In the genomic region with DNA sequence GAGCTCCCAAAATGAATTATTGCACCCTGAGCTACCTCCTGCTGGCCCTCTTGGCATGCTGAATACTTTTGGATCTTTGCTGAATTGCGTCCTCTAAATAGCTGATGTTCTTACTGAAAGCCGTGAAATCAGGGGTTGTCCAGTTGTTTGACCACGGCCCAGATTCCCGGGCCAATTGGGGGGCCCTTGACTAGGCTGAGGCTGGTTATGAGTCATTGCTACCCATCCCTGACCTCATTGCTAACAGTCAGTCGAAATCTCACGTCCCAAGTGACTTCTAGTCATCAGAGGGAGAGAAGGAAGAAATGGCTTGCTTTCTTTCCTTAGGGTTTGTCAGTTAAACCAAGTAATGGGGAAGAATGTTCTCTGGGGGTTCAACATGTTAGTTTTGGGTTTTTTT, we compare ENCODE assay signal across 1 cellular context.
TF ChIP-seq lines count a peak whose summit lies in the region.

No MANE protein-coding gene starts in this region.

TF ChIP-seq in H1, 55 proteins besides CTCF, POLR2A, EP300 and RAD21:
- TF ChIP-seq RXRA (IDR thresholded peaks at IDR 0.05; ENCODE audit: insufficient read depth, low read depth, low read length) (no peak), CEBPB (IDR thresholded peaks at IDR 0.05; ENCODE audit: low read depth, low read length) (no peak), KDM4A (IDR thresholded peaks at IDR 0.05; ENCODE audit: low read depth, low read length, severe bottlenecking) (no peak), CTBP2 (IDR thresholded peaks at IDR 0.05; ENCODE audit: borderline replicate concordance, insufficient read depth, insufficient read length, low read length) (no peak), SUZ12 (IDR thresholded peaks at IDR 0.05; ENCODE audit: low read length) (no peak), CREB1 (IDR thresholded peaks at IDR 0.05) (no peak), TCF12 (IDR thresholded peaks at IDR 0.05; ENCODE audit: low read depth, low read length) (no peak), HDAC2 (IDR thresholded peaks at IDR 0.05; ENCODE audit: borderline replicate concordance in 1 of 2, low read depth in 2 of 2, low read length in 2 of 2) (no peak), SP1 (IDR thresholded peaks at IDR 0.05; ENCODE audit: low read depth, low read length) (no peak), SP2 (IDR thresholded peaks at IDR 0.05; ENCODE audit: low read length) (no peak), GABPA (IDR thresholded peaks at IDR 0.05; ENCODE audit: borderline replicate concordance, insufficient read depth, low read length) (no peak), CHD2 (IDR thresholded peaks at IDR 0.05; ENCODE audit: low read length) (no peak), NRF1 (IDR thresholded peaks at IDR 0.05; ENCODE audit: low read depth, low read length) (no peak), ASH2L (IDR thresholded peaks at IDR 0.05; ENCODE audit: low read length) (no peak), ATF2 (IDR thresholded peaks at IDR 0.05; ENCODE audit: low read length) (no peak), YY1 (IDR thresholded peaks at IDR 0.05; ENCODE audit: low read depth, low read length) (no peak)
- TF ChIP-seq, protein P1, sequence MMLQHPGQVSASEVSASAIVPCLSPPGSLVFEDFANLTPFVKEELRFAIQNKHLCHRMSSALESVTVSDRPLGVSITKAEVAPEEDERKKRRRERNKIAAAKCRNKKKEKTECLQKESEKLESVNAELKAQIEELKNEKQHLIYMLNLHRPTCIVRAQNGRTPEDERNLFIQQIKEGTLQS (IDR thresholded peaks at IDR 0.05; ENCODE audit: insufficient read depth, low read depth, low read length), result no peak
- TF ChIP-seq, protein P2, sequence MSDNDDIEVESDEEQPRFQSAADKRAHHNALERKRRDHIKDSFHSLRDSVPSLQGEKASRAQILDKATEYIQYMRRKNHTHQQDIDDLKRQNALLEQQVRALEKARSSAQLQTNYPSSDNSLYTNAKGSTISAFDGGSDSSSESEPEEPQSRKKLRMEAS (IDR thresholded peaks at IDR 0.05), result no peak
